In genomic region chr12:131369094-131369845, GRCh38 we compare ENCODE assay signal across 20 cellular contexts.
"Had no signal": no experiment of that assay in that cellular context is flagged by ENCODE, and none has a peak within 500 bp of the region (broad histone marks: within the 10 kb centered on the region; RNA-seq: fewer than 3 reads in every experiment).

No MANE protein-coding gene starts in this region.

- H3K4me2 ChIP-seq: hepatocyte had no signal

- H3K27ac Mint-ChIP-seq: activated naive CD4-positive, alpha-beta T cell treated with anti-CD3 and anti-CD28 coated beads, Interleukin-2, amount 50 U/mL, for 24 hours; immature natural killer cell; memory B cell; WTC11 had no signal

- H3K4me1 ChIP-seq: body of pancreas, esophagus muscularis mucosa, prostate gland, tibial artery had no signal

- H3K36me3 ChIP-seq: cardiac muscle cell, esophagus muscularis mucosa, prostate gland, tibial artery had no signal

- ATAC-seq: body of pancreas, WTC11 had no signal

- H3K27me3 Mint-ChIP-seq: memory B cell had no signal

- DNase-seq: activated CD4-positive, alpha-beta T cell treated with anti-CD3 and anti-CD28 coated beads for 4 hours; activated CD4-positive, alpha-beta T cell treated with anti-CD3 and anti-CD28 coated beads, Interleukin-2, amount 50 U/mL, for 48 hours; activated gamma-delta T cell treated with Interleukin-2 at 50 U/mL for 16 hours; anterior cingulate cortex; body of pancreas; effector memory CD4-positive, alpha-beta T cell; glutamatergic neuron; immature natural killer cell; kidney glomerular epithelial cell; stimulated activated CD4-positive, alpha-beta T cell treated with anti-CD3 and anti-CD28 coated beads, Interleukin-4, amount 100 ng/mL, for 24 hours; stimulated activated naive CD4-positive, alpha-beta T cell treated with Interleukin-2 at 50 U/mL for 16 hours; T1000 had no signal

- H3K4me3 ChIP-seq: body of pancreas, cardiac muscle cell, esophagus muscularis mucosa, hepatocyte, prostate gland, tibial artery had no signal

- H3K27me3 ChIP-seq: body of pancreas, cardiac muscle cell, hepatocyte had no signal

- H3K9me3 Mint-ChIP-seq: activated naive CD4-positive, alpha-beta T cell treated with anti-CD3 and anti-CD28 coated beads, Interleukin-2, amount 50 U/mL, for 24 hours; immature natural killer cell had no signal

- H3K4me3 Mint-ChIP-seq: activated naive CD4-positive, alpha-beta T cell treated with anti-CD3 and anti-CD28 coated beads, Interleukin-2, amount 50 U/mL, for 24 hours; immature natural killer cell; memory B cell; WTC11 had no signal

- H3K9me3 ChIP-seq: body of pancreas, esophagus muscularis mucosa, prostate gland, tibial artery had no signal

- H3K4me1 Mint-ChIP-seq: activated naive CD4-positive, alpha-beta T cell treated with anti-CD3 and anti-CD28 coated beads, Interleukin-2, amount 50 U/mL, for 24 hours; immature natural killer cell; memory B cell; WTC11 had no signal

- H3K27ac ChIP-seq: body of pancreas, cardiac muscle cell, esophagus muscularis mucosa, hepatocyte, prostate gland, tibial artery had no signal

- H3K36me3 Mint-ChIP-seq: activated naive CD4-positive, alpha-beta T cell treated with anti-CD3 and anti-CD28 coated beads, Interleukin-2, amount 50 U/mL, for 24 hours; immature natural killer cell; memory B cell; WTC11 had no signal

- H2AFZ ChIP-seq: hepatocyte had no signal

- H3K79me2 ChIP-seq: hepatocyte had no signal
